8 cellular contexts compared by ENCODE assay signal in the genomic region with DNA sequence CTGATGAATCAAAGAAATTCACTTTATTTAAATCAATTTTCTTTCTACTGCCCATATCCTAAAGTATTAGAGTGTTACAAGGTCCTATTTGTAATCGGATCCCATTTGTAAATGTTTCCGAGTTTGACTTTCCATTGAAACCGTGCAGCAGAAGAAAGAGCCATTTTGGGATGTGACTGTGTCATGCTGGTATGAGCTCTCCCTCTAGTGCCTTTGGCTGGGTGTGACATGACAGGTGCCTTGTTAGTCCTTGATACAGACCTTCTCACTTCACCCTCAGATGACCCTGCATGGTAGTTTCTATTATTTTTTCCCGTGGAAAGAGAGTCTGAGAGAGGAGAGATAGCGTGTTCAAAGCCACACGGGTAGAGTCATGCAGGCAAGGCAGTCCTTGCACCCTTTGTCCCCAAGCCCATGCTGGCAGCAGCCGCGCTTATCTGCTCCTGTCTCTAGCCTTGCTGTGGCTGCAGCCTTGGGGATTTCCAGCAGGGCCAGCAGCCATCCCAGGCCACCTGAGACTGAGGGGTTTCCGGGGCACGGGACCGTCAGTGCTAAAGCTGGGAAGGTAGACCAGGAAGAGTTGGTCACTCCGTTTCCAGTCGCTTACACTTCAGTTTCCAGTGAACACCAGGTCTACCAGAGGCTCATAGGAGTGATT. TPM values are rescaled to one million over a fixed set of nuclear protein-coding genes. Genes with fewer than 3 reads are reported as not detected.
DNase-seq lines count a peak whose midpoint lies in the region; ATAC-seq and TF ChIP-seq lines count a peak whose summit lies in the region.

No MANE protein-coding gene starts in this region.

- no peak overlapping the region for H3K4me3 Mint-ChIP-seq in effector memory CD8-positive, alpha-beta T cell

- no peaks in the 10 kb centered on the region for H3K4me1 ChIP-seq in osteoblast (ENCODE audit: insufficient read depth, low read length)

- no peaks in the 10 kb centered on the region for H4K20me1 ChIP-seq in osteoblast (ENCODE audit: insufficient read depth, low read length)

- H3K4me1 Mint-ChIP-seq in effector memory CD8-positive, alpha-beta T cell (ENCODE audit: low read depth in 2 of 2), result peaks cover 4 to 5% of the 10 kb centered on the region in 2 donors

- TF ChIP-seq CTCF in osteoblast (IDR thresholded peaks at IDR 0.05; ENCODE audit: extremely low read depth, low read depth, low read length), result peak; percentile 59

- H3K36me3 Mint-ChIP-seq in effector memory CD8-positive, alpha-beta T cell (ENCODE audit: insufficient read depth), result no peaks in the 10 kb centered on the region

- H3K79me2 ChIP-seq in osteoblast (ENCODE audit: insufficient read depth, low read length), result no peaks in the 10 kb centered on the region

- ATAC-seq in Right ventricle myocardium superior (ENCODE audit: poor library complexity) (peak; percentile 96), HG03280 (IDR thresholded peaks at IDR 0.05; ENCODE audit: unreplicated experiment) (no peak)
- ATAC-seq in effector memory CD8-positive, alpha-beta T cell (replicated peaks), result peak; percentile 51

- no peak overlapping the region for H3K27ac ChIP-seq in osteoblast (ENCODE audit: low read depth, low read length)

- no peaks in the 10 kb centered on the region for H3K9me3 ChIP-seq in osteoblast (ENCODE audit: low read depth, low read length)

- no peaks in the 10 kb centered on the region for H3K36me3 ChIP-seq in osteoblast (ENCODE audit: insufficient read depth, low read length)

- no peak overlapping the region for H3K4me2 ChIP-seq in osteoblast (ENCODE audit: insufficient read depth, low read length)

- H2AFZ ChIP-seq in osteoblast (ENCODE audit: low read length), result no peak overlapping the region

- no peaks in the 10 kb centered on the region for H3K9me3 Mint-ChIP-seq in effector memory CD8-positive, alpha-beta T cell

- peaks cover 0 to 22% of the 10 kb centered on the region in 2 donors for H3K27me3 Mint-ChIP-seq in effector memory CD8-positive, alpha-beta T cell

- H3K4me3 ChIP-seq in osteoblast (ENCODE audit: insufficient read depth, low read length), result no peak overlapping the region

- no peak overlapping the region for H3K27ac Mint-ChIP-seq in effector memory CD8-positive, alpha-beta T cell

- intact Hi-C loops in Right ventricle myocardium superior (cut with DNase I), result no loop called here
- intact Hi-C loops in cardiac septum (cut with DNase I), result loop anchor here (2.0 to 10.0 kb wide), 2 partner anchors 140 to 218 kb away; no protein-coding TSS in a partner anchor

- DNase-seq in Right ventricle myocardium superior (no peak), cardiac septum (ENCODE audit: low spot score) (no peak), NCI-H2171 (lab: John Stamatoyannopoulos, UW) (peak; percentile 9), osteoblast (ENCODE audit: insufficient read length, low spot score, missing footprints) (no peak), OCI-M2 (lab: John Stamatoyannopoulos, UW; ENCODE audit: unreplicated experiment) (no peak), H4 (ENCODE audit: low spot score) (no peak)
- DNase-seq in effector memory CD8-positive, alpha-beta T cell, result peak in 1 of 3 experiments; percentile 3

- no peaks in the 10 kb centered on the region for H3K27me3 ChIP-seq in osteoblast (ENCODE audit: insufficient read depth, low read length)

RNA-seq across cellular contexts. Expression of a gene that starts 21.4 kb away (rescaled TPM):
- total RNA-seq in Right ventricle myocardium superior, result 26.5 TPM
- total RNA-seq in cardiac septum, result 28.2 TPM
- 59.8 and 63.7 TPM in 2 replicates for total RNA-seq in osteoblast
- 49.8 and 54.4 TPM in 2 replicates for total RNA-seq in H4 (2014; rRNA removed; shearing (Covaris generic))

RNA-seq across cellular contexts. Expression of a gene that starts 35.5 kb away (rescaled TPM):
- total RNA-seq in Right ventricle myocardium superior (35.7 TPM), cardiac septum (39.9 TPM), osteoblast (38.0 and 44.5 TPM in 2 replicates)
- 9.1 and 21.9 TPM in 2 replicates for total RNA-seq in H4 (2014; rRNA removed; shearing (Covaris generic))
